ENCODE assay signal across 19 cellular contexts in the genomic region with DNA sequence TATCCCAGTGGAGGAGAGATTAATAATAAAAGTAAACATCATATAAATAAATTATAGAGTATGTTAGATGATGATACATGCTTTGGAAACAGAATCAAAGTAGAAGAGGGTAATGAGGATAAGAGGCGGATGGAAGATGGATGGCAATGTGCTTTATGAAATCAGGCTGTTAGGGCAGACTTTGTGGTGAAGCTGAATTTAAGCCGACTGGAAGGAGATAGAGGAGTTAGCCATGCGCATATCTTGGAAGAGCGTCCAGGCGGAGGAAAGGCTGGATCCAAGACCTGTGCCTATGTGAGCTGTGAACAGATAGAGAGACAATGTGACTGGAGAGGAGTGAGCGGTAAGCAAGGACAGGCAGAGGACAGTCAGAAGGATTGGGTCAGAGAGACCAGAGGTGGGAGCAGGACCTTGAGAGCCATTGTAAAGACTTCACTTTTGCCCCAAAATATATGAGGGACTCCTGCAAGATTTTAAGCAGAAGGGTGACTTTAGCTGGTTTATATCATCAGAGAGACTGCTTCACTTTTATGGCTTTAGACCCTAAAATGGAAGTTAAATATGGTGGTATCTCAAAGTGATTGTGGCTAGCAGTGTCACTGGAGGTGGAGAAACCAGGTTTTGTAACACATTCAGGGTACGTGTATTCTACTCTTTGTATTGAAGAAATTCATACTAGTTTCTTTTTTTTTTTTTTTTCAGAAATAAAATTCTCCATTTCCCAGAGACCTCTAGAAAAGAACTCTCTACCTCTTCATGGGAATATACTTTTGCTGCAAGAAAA.
A peak's percentile ranks its signal among the peaks of the same experiment; 100 is the strongest.
DNase-seq lines count a peak whose midpoint lies in the region; ATAC-seq, FAIRE-seq and TF ChIP-seq lines count a peak whose summit lies in the region.
"Had no signal": no experiment of that assay in that cellular context is flagged by ENCODE, and none has a peak within 500 bp of the region (broad histone marks: within the 10 kb centered on the region; RNA-seq: fewer than 3 reads in every experiment).

No MANE protein-coding gene starts in this region.

- H3K36me3 ChIP-seq in heart right ventricle (no peaks in the 10 kb centered on the region), suprapubic skin (no peaks in the 10 kb centered on the region)
- H3K36me3 ChIP-seq: HAP-1 had no signal

- H3K27ac Mint-ChIP-seq in chondrocyte (ENCODE audit: unreplicated experiment) (peak overlapping the region; percentile 87), nephron progenitor cell (peak overlapping the region; percentile 23)

- WGBS in heart right ventricle, 2 donors, result 88 to 92% methylated on average over 7 of the region's 7 CpGs
- WGBS in suprapubic skin, result 79% methylated on average over 7 of the region's 7 CpGs

- FAIRE-seq in GM19239 (lab: Jason Lieb, UNC), result no peak

- H3K9me3 Mint-ChIP-seq in chondrocyte (ENCODE audit: low read depth) (peaks cover 2% of the 10 kb centered on the region), nephron progenitor cell (no peaks in the 10 kb centered on the region)

- ATAC-seq in heart right ventricle (no peak), Right ventricle myocardium superior (ENCODE audit: poor library complexity) (no peak)

- H3K27me3 ChIP-seq in heart right ventricle (no peaks in the 10 kb centered on the region), suprapubic skin (no peaks in the 10 kb centered on the region)

- peaks cover 33% of the 10 kb centered on the region for H3K4me1 Mint-ChIP-seq in chondrocyte (ENCODE audit: low read depth)
- no peaks in the 10 kb centered on the region for H3K4me1 Mint-ChIP-seq in nephron progenitor cell

- H3K4me3 ChIP-seq in heart right ventricle, result no peak overlapping the region
- H3K4me3 ChIP-seq in suprapubic skin, result no peak overlapping the region
- H3K4me3 ChIP-seq: HAP-1, PC-9 had no signal

- no peaks in the 10 kb centered on the region for H3K9me3 ChIP-seq in heart right ventricle
- no peaks in the 10 kb centered on the region for H3K9me3 ChIP-seq in suprapubic skin
- H3K9me3 ChIP-seq: HAP-1 had no signal

- peak overlapping the region in 6 of 10 donors; percentile 45 to 75 (median 61) for H3K27ac ChIP-seq in heart right ventricle
- peak overlapping the region; percentile 35 for H3K27ac ChIP-seq in suprapubic skin
- H3K27ac ChIP-seq: C4-2B, HL-60, PC-9 had no signal

- TF ChIP-seq EP300 in suprapubic skin (IDR thresholded peaks at IDR 0.05), result no peak

- H3K4me1 ChIP-seq in heart right ventricle (peaks cover 0 to 17% (median 0%) of the 10 kb centered on the region in 9 donors), suprapubic skin (peaks cover 16% of the 10 kb centered on the region)
- H3K4me1 ChIP-seq: HAP-1 had no signal

- H3K36me3 Mint-ChIP-seq in chondrocyte (ENCODE audit: low read depth) (no peaks in the 10 kb centered on the region), nephron progenitor cell (ENCODE audit: low read depth) (no peaks in the 10 kb centered on the region)

- no peak for TF ChIP-seq POLR2A in suprapubic skin (IDR thresholded peaks at IDR 0.05)

- DNase-seq in heart right ventricle (no peak), Right ventricle myocardium superior (no peak), chondrocyte (ENCODE audit: low spot score) (no peak), nephron progenitor cell (no peak), suprapubic skin (ENCODE audit: low spot score in 2 of 2) (no peak), GM19239 (ENCODE audit: insufficient read length, low spot score) (no peak), GDM1 (lab: John Stamatoyannopoulos, UW) (no peak), hepatic stellate cell (ENCODE audit: low spot score) (no peak)
- DNase-seq: 8988T, COR-L47, NCI-H1092 treated with DMSO at 0.1 percent for 48 hours, NCI-H1694, NCI-H2107, NCI-H345, NCI-H748 treated with DMSO at 0.1 percent for 48 hours, PC-9 had no signal

- intact Hi-C loops in heart right ventricle (cut with DNase I), result no loop called here
- intact Hi-C loops in Right ventricle myocardium superior (cut with DNase I), result no loop called here

- TF ChIP-seq CTCF in heart right ventricle (IDR thresholded peaks at IDR 0.05) (no peak), chondrocyte (IDR thresholded peaks at IDR 0.05) (no peak), nephron progenitor cell (IDR thresholded peaks at IDR 0.05) (no peak), suprapubic skin (IDR thresholded peaks at IDR 0.05) (no peak)

- H3K4me3 Mint-ChIP-seq in chondrocyte (ENCODE audit: unreplicated experiment), result no peak overlapping the region
- no peak overlapping the region for H3K4me3 Mint-ChIP-seq in nephron progenitor cell

- no peaks in the 10 kb centered on the region for H3K27me3 Mint-ChIP-seq in chondrocyte (ENCODE audit: low read depth)
- no peaks in the 10 kb centered on the region for H3K27me3 Mint-ChIP-seq in nephron progenitor cell (ENCODE audit: low read depth, poor library complexity)
